Comparison of ENCODE assay signal across 24 cellular contexts in genomic region chrX:12149670-12150407, GRCh38. TPM values are rescaled to one million over a fixed set of nuclear protein-coding genes. Genes with fewer than 3 reads are reported as not detected.
A peak's percentile ranks its signal among the peaks of the same experiment; 100 is the strongest.
DNase-seq lines count a peak whose midpoint lies in the region; ATAC-seq, FAIRE-seq and TF ChIP-seq lines count a peak whose summit lies in the region.
"Had no signal": no experiment of that assay in that cellular context is flagged by ENCODE, and none has a peak within 500 bp of the region (broad histone marks: within the 10 kb centered on the region; RNA-seq: fewer than 3 reads in every experiment).

No MANE protein-coding gene starts in this region.

- intact Hi-C loops in posterior cingulate gyrus (cut with DNase I) (no loop called here), natural killer cell (cut with micrococcal nuclease) (no loop called here)

- H3K4me3 ChIP-seq in Karpas-422 (ENCODE audit: low read length): no peak overlapping the region
- no peak overlapping the region for H3K4me3 ChIP-seq in RWPE2 (ENCODE audit: severe bottlenecking)
- H3K4me3 ChIP-seq: BLaER1, GM23338 had no signal

- no peak overlapping the region for H3K4me2 ChIP-seq in Karpas-422 (ENCODE audit: low read depth, low read length, poor library complexity, severe bottlenecking)
- H3K4me2 ChIP-seq: BLaER1, GM23338, KMS-11 had no signal

- H3K4me3 Mint-ChIP-seq in natural killer cell: no peak overlapping the region
- H3K4me3 Mint-ChIP-seq: CD4-positive, CD25-positive, alpha-beta regulatory T cell; GM23338; H9; HFFc6; IgD-negative memory B cell had no signal

- peak; percentile 98 for ATAC-seq in RWPE2 (ENCODE audit: low read depth)
- ATAC-seq in natural killer cell: no peak
- ATAC-seq: GM23338 had no signal

- no peaks in the 10 kb centered on the region for H3K79me2 ChIP-seq in Karpas-422 (ENCODE audit: low read length)

- H3K36me3 ChIP-seq in Karpas-422 (ENCODE audit: insufficient read depth, low read length): no peaks in the 10 kb centered on the region
- H3K36me3 ChIP-seq in RWPE2 (ENCODE audit: low read depth): no peaks in the 10 kb centered on the region
- H3K36me3 ChIP-seq: BLaER1 had no signal

- no peak overlapping the region for H3K27ac Mint-ChIP-seq in natural killer cell
- H3K27ac Mint-ChIP-seq: CD4-positive, CD25-positive, alpha-beta regulatory T cell; GM23338; H9; HFFc6; IgD-negative memory B cell had no signal

- no peaks in the 10 kb centered on the region for H3K4me1 Mint-ChIP-seq in natural killer cell
- H3K4me1 Mint-ChIP-seq: CD4-positive, CD25-positive, alpha-beta regulatory T cell; GM23338; H9; IgD-negative memory B cell had no signal

- H3K27me3 Mint-ChIP-seq in natural killer cell (ENCODE audit: low read depth in 2 of 2): no peaks in the 10 kb centered on the region
- H3K27me3 Mint-ChIP-seq: CD4-positive, CD25-positive, alpha-beta regulatory T cell; IgD-negative memory B cell had no signal

- H3K4me1 ChIP-seq in Karpas-422 (ENCODE audit: low read length) (no peaks in the 10 kb centered on the region), RWPE2 (ENCODE audit: insufficient read depth, poor library complexity, severe bottlenecking) (peaks cover 5% of the 10 kb centered on the region)
- H3K4me1 ChIP-seq: BLaER1 had no signal

- no peak overlapping the region for H2AFZ ChIP-seq in Karpas-422 (ENCODE audit: low read length)
- H2AFZ ChIP-seq: GM23338 had no signal

- DNase-seq in D721Med (ENCODE audit: insufficient read length, low spot score) (no peak), Karpas-422 (peak; percentile 5), RWPE2 (ENCODE audit: low spot score) (no peak), epithelial cell of prostate (ENCODE audit: low read depth, low spot score) (peak; percentile 64), posterior cingulate gyrus (no peak), natural killer cell (no peak), NCI-H774 (lab: John Stamatoyannopoulos, UW) (no peak)
- DNase-seq: CD4-positive, CD25-positive, alpha-beta regulatory T cell; H9; HFFc6; NCI-H1092 treated with DMSO at 0.1 percent for 48 hours; NCI-H1436 treated with DMSO at 0.1 percent for 48 hours; NCI-H187 treated with DMSO at 0.1 percent for 48 hours; NCI-H2171 treated with DMSO at 0.1 percent for 48 hours; NCI-H345; NCI-H510A treated with DMSO at 0.1 percent for 48 hours; NCI-H748 treated with DMSO at 0.1 percent for 48 hours; RPMI8226; SHP77 treated with DMSO at 0.1 percent for 48 hours had no signal

- H3K9me3 ChIP-seq in Karpas-422 (ENCODE audit: low read length) (no peaks in the 10 kb centered on the region), RWPE2 (ENCODE audit: severe bottlenecking) (no peaks in the 10 kb centered on the region)
- H3K9me3 ChIP-seq: BLaER1 had no signal

- H3K27ac ChIP-seq in Karpas-422 (ENCODE audit: low read length): no peak overlapping the region
- H3K27ac ChIP-seq in RWPE2 (ENCODE audit: poor library complexity, severe bottlenecking): peak overlapping the region; percentile 42
- peak overlapping the region; percentile 67 for H3K27ac ChIP-seq in epithelial cell of prostate
- H3K27ac ChIP-seq: BLaER1, KMS-11 had no signal

- no peak overlapping the region for H3K9ac ChIP-seq in Karpas-422 (ENCODE audit: low read length)
- H3K9ac ChIP-seq: BLaER1, KMS-11 had no signal

- no peak for TF ChIP-seq CTCF in D721Med (IDR thresholded peaks at IDR 0.05; ENCODE audit: insufficient read depth, missing control alignments)
- no peak for TF ChIP-seq CTCF in RWPE2 (IDR thresholded peaks at IDR 0.05; ENCODE audit: poor library complexity, severe bottlenecking)
- no peak for TF ChIP-seq CTCF in natural killer cell (IDR thresholded peaks at IDR 0.05)

- H3K9me3 Mint-ChIP-seq in natural killer cell: no peaks in the 10 kb centered on the region
- H3K9me3 Mint-ChIP-seq: GM23338, HFFc6 had no signal

- H3K36me3 Mint-ChIP-seq in natural killer cell: no peaks in the 10 kb centered on the region
- H3K36me3 Mint-ChIP-seq: CD4-positive, CD25-positive, alpha-beta regulatory T cell; IgD-negative memory B cell had no signal

- H4K20me1 ChIP-seq in Karpas-422 (ENCODE audit: insufficient read depth, low read depth, low read length): no peaks in the 10 kb centered on the region
- H4K20me1 ChIP-seq: BLaER1 had no signal

- no peaks in the 10 kb centered on the region for H3K9me2 ChIP-seq in Karpas-422 (replicated peaks; ENCODE audit: insufficient read depth, low read length)

- FAIRE-seq in D721Med (lab: Jason Lieb, UNC): peak; percentile 11
- FAIRE-seq: G401.6 had no signal

- no peaks in the 10 kb centered on the region for H3K27me3 ChIP-seq in Karpas-422 (ENCODE audit: low read length)
- H3K27me3 ChIP-seq in RWPE2 (ENCODE audit: insufficient read depth, poor library complexity, severe bottlenecking): no peaks in the 10 kb centered on the region

RNA-seq across cellular contexts. Expression of gene FRMPD4, which starts 11.6 kb away (rescaled TPM):
- total RNA-seq in Karpas-422 (2014; rRNA removed; shearing (Covaris generic); ENCODE audit: low replicate concordance): not detected in 2 replicates
- total RNA-seq in natural killer cell: not detected
- total RNA-seq: CD4-positive, CD25-positive, alpha-beta regulatory T cell had no signal

Comparison
In these comparisons a context has a peak if more than half of its experiments do, and no peak if none do; other contexts are left out.
1. DNase-seq: peak in Karpas-422 (single experiment) and epithelial cell of prostate (single experiment); none in D721Med (single experiment), RWPE2 (single experiment), posterior cingulate gyrus (0 of 10), natural killer cell (single experiment) and NCI-H774 (single experiment).